ENCODE assay signal across 1 cellular context in genomic region chr1:240407407-240407806, GRCh38.
TF ChIP-seq lines count a peak whose summit lies in the region.

No MANE protein-coding gene starts in this region.

TF ChIP-seq in HepG2, 621 proteins besides CTCF, POLR2A, EP300 and RAD21 (continued from another document):
- no peak for TF ChIP-seq RBAK (CRISPR knock-in tag; IDR thresholded peaks at IDR 0.05)
- TF ChIP-seq POLR2AphosphoS5 (IDR thresholded peaks at IDR 0.05; ENCODE audit: low read depth, low read length) = no peak
TF ChIP-seq in HepG2: peak in this region for 1.
